ENCODE assay signal across 15 cellular contexts in the genomic region with DNA sequence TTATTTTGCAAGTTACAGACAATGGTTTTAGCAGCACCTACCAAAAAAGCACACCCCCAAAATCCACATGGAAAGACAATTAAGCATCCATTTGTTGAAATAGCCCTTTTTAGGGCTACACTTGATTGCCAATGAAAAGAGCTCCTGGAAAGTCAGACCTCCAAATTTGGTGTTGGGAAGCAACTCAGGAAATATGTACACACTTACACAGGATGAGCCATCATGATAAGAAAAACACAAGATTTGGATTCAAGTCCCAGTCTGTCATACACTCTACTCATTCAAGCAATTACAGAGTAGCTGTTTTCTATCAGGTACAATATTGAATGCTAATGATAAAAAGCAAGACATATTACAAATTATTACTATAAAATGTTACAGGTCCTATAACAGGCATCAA. TPM values are rescaled to one million over a fixed set of nuclear protein-coding genes. Genes with fewer than 3 reads are reported as not detected.
A peak's percentile ranks its signal among the peaks of the same experiment; 100 is the strongest.
DNase-seq lines count a peak whose midpoint lies in the region; ATAC-seq, FAIRE-seq and TF ChIP-seq lines count a peak whose summit lies in the region.
"Had no signal": no experiment of that assay in that cellular context is flagged by ENCODE, and none has a peak within 500 bp of the region (broad histone marks: within the 10 kb centered on the region; RNA-seq: fewer than 3 reads in every experiment).

No MANE protein-coding gene starts in this region.

- ATAC-seq in psoas muscle: no peak
- no peak for ATAC-seq in HG03097 (IDR thresholded peaks at IDR 0.05; ENCODE audit: low FRiP score, unreplicated experiment)

- H3K4me3 ChIP-seq in epithelial cell of esophagus (ENCODE audit: low read length) (no peak overlapping the region), psoas muscle (no peak overlapping the region)
- H3K4me3 ChIP-seq: PC-9, SJSA1 had no signal

- H3K27ac ChIP-seq in psoas muscle: peak overlapping the region; percentile 61
- H3K27ac ChIP-seq: C4-2B, PC-9, SJSA1 had no signal

- DNase-seq in GM12891 (ENCODE audit: insufficient read length, low spot score) (no peak), RKO (ENCODE audit: low spot score) (peak; percentile 16), epithelial cell of esophagus (ENCODE audit: low read depth) (peak; percentile 24), psoas muscle (no peak), ecto neural progenitor cell (ENCODE audit: low spot score) (no peak), globus pallidus (ENCODE audit: low spot score) (no peak)
- DNase-seq in stimulated activated naive CD4-positive, alpha-beta T cell treated with Interleukin-2 at 50 U/mL for 16 hours (lab: John Stamatoyannopoulos, UW): no peak
- DNase-seq: GOT3, HFFc6, NCI-H1048, NCI-H1436 treated with DMSO at 0.1 percent for 48 hours, PC-9 had no signal

- H3K9me3 ChIP-seq in psoas muscle: no peaks in the 10 kb centered on the region
- H3K9me3 ChIP-seq: SJSA1 had no signal

- intact Hi-C loops in psoas muscle (cut with DNase I): no loop called here

- no peaks in the 10 kb centered on the region for H3K36me3 ChIP-seq in psoas muscle (ENCODE audit: insufficient read depth in 1 of 2, low read depth in 1 of 2)
- H3K36me3 ChIP-seq: SJSA1 had no signal

- no peaks in the 10 kb centered on the region for H3K27me3 ChIP-seq in psoas muscle (ENCODE audit: insufficient read depth in 3 of 3, low read length in 2 of 3)
- H3K27me3 ChIP-seq: SJSA1 had no signal

- H3K4me1 ChIP-seq in psoas muscle: peaks cover 28% of the 10 kb centered on the region

- peak; percentile 20 for FAIRE-seq in GM12891 (lab: Jason Lieb, UNC)

- TF ChIP-seq CTCF in epithelial cell of esophagus (IDR thresholded peaks at IDR 0.05; ENCODE audit: insufficient read depth, low read depth, low read length, missing control alignments) (no peak), psoas muscle (IDR thresholded peaks at IDR 0.05) (no peak)

- TF ChIP-seq POLR2A in GM12891 (IDR thresholded peaks at IDR 0.05; ENCODE audit: low read depth, low read length): no peak

TF ChIP-seq in GM12891, 5 proteins besides CTCF, POLR2A, EP300 and RAD21:
- TF ChIP-seq TAF1 (IDR thresholded peaks at IDR 0.05; ENCODE audit: low read depth, low read length): no peak
- TF ChIP-seq POU2F2 (IDR thresholded peaks at IDR 0.05; ENCODE audit: low read depth, low read length): no peak
- no peak for TF ChIP-seq POLR2AphosphoS5 (IDR thresholded peaks at IDR 0.05; ENCODE audit: low read depth, low read length)
- TF ChIP-seq PAX5 (IDR thresholded peaks at IDR 0.05; ENCODE audit: insufficient read depth, low read length, severe bottlenecking): no peak
- TF ChIP-seq SPI1 (IDR thresholded peaks at IDR 0.05; ENCODE audit: low read depth, low read length): no peak

RNA-seq across cellular contexts. Expression of a gene that starts 31.5 kb away (rescaled TPM):
- polyA plus RNA-seq in GM12891 (2012; ENCODE audit: low read depth, missing spikeins): 12.9 TPM
- 10 to 100 TPM; 13.8 to 28.6 (median 21.2) TPM for total RNA-seq in psoas muscle
- polyA plus RNA-seq in psoas muscle: 10 to 100 TPM in 1 of 3 donors, 1 to 10 TPM in 2; 5.3 to 18.9 (median 6.3) TPM

Comparison
In these comparisons a context has a peak if more than half of its experiments do, and no peak if none do; other contexts are left out.
1. DNase-seq: peak in RKO (single experiment) and epithelial cell of esophagus (single experiment); none in GM12891 (single experiment), psoas muscle (0 of 2), stimulated activated naive CD4-positive, alpha-beta T cell treated with Interleukin-2 at 50 U/mL for 16 hours (single experiment), ecto neural progenitor cell (single experiment) and globus pallidus (single experiment).